ENCODE assay signal across 11 cellular contexts in genomic region chr9:124018731-124019697, GRCh38. TPM values are rescaled to one million over a fixed set of nuclear protein-coding genes. Genes with fewer than 3 reads are reported as not detected.
DNase-seq lines count a peak whose midpoint lies in the region; ATAC-seq and TF ChIP-seq lines count a peak whose summit lies in the region.
"Had no signal": no experiment of that assay in that cellular context is flagged by ENCODE, and none has a peak within 500 bp of the region (broad histone marks: within the 10 kb centered on the region; RNA-seq: fewer than 3 reads in every experiment).

No MANE protein-coding gene starts in this region.

- H3K36me3 Mint-ChIP-seq in H9 (ENCODE audit: insufficient read depth in 1 of 3, low read depth in 3 of 3), result peaks cover 0 to 2% (median 0%) of the 10 kb centered on the region in 3 experiments; a peak in 4 of 7 replicates
- no peaks in the 10 kb centered on the region for H3K36me3 Mint-ChIP-seq in natural killer cell

- H2BK15ac ChIP-seq in H9 (ENCODE audit: low read depth, low read length), result no peak overlapping the region

- no peak overlapping the region for H4K5ac ChIP-seq in H9 (ENCODE audit: insufficient read length, low read depth, low read length)

- peak overlapping the region; percentile 47 to 84 for H3K4me3 Mint-ChIP-seq in H9
- peak overlapping the region; percentile 74 for H3K4me3 Mint-ChIP-seq in natural killer cell

- H3K4ac ChIP-seq in H9 (ENCODE audit: low read depth, low read length), result no peak overlapping the region

- no peak for TF ChIP-seq CTCF in H9 (conservative IDR thresholded peaks at IDR 0.05)
- TF ChIP-seq CTCF in breast epithelium (IDR thresholded peaks at IDR 0.05), result no peak
- TF ChIP-seq CTCF in natural killer cell (IDR thresholded peaks at IDR 0.05), result no peak

- ATAC-seq in natural killer cell, result no peak
- no peak for ATAC-seq in HG02763 (IDR thresholded peaks at IDR 0.05; ENCODE audit: unreplicated experiment)

- no peak overlapping the region for H2BK5ac ChIP-seq in H9 (ENCODE audit: insufficient read length, low read length)

- H4K91ac ChIP-seq in H9 (ENCODE audit: insufficient read length, low read depth, low read length), result no peak overlapping the region

- H3K9ac ChIP-seq in BLaER1 (no peak overlapping the region), H9 (ENCODE audit: extremely low read depth, insufficient read length, low read length) (no peak overlapping the region)

- H3K18ac ChIP-seq in H9 (ENCODE audit: insufficient read length, low read depth, low read length), result no peak overlapping the region

- H3K56ac ChIP-seq in H9 (ENCODE audit: insufficient read length, low read depth, low read length), result no peak overlapping the region

- no peak overlapping the region for H2BK20ac ChIP-seq in H9 (ENCODE audit: low read depth, low read length, poor library complexity, severe bottlenecking)

- no peak overlapping the region for H3K27ac ChIP-seq in BLaER1
- no peak overlapping the region for H3K27ac ChIP-seq in H9 (ENCODE audit: insufficient read length, low read depth, low read length)
- H3K27ac ChIP-seq in breast epithelium, result no peak overlapping the region

- H3K9me3 ChIP-seq in BLaER1 (no peaks in the 10 kb centered on the region), H9 (ENCODE audit: control insufficient read depth, low read depth, low read length) (no peaks in the 10 kb centered on the region), breast epithelium (no peaks in the 10 kb centered on the region)

- H2AK5ac ChIP-seq in H9 (ENCODE audit: insufficient read length, low read length), result no peak overlapping the region

- H3K36me3 ChIP-seq in BLaER1, result no peaks in the 10 kb centered on the region
- no peaks in the 10 kb centered on the region for H3K36me3 ChIP-seq in breast epithelium

- intact Hi-C loops in breast epithelium (cut with DNase I; ENCODE audit: low total_unique reads), result no loop called here
- intact Hi-C loops in natural killer cell (cut with micrococcal nuclease), result no loop called here

- no peak overlapping the region for H2BK12ac ChIP-seq in H9 (ENCODE audit: insufficient read length, low read depth, low read length)

- H3K4me1 Mint-ChIP-seq in H9 (peaks cover 33 to 62% of the 10 kb centered on the region in 2 experiments), natural killer cell (peaks cover 31 to 32% of the 10 kb centered on the region in 2 donors)

- no peak for TF ChIP-seq POLR2A in breast epithelium (IDR thresholded peaks at IDR 0.05)

- H3K4me2 ChIP-seq in BLaER1 (peak overlapping the region; percentile 29; the same call in 1 of the 2 replicates), H9 (ENCODE audit: insufficient read depth, insufficient read length, low read length) (peak overlapping the region; percentile 68)

- no peak overlapping the region for H4K8ac ChIP-seq in H9 (replicated peaks; ENCODE audit: insufficient read length, low read depth, low read length)

- no peak overlapping the region for H3K14ac ChIP-seq in H9 (ENCODE audit: insufficient read depth, low read length)

- DNase-seq in H9, result peak; percentile 53
- no peak for DNase-seq in breast epithelium (ENCODE audit: low spot score in 2 of 2)
- no peak for DNase-seq in natural killer cell
- no peak for DNase-seq in pons (ENCODE audit: low spot score)
- DNase-seq in mucosa of gallbladder (ENCODE audit: low spot score), result no peak
- no peak for DNase-seq in NCI-H1417 (lab: John Stamatoyannopoulos, UW)
- DNase-seq: NCI-H82, small intestine had no signal

- H3K23me2 ChIP-seq in H9 (ENCODE audit: insufficient read length, low read depth, low read length, poor library complexity, severe bottlenecking), result peaks cover 9% of the 10 kb centered on the region

- H2BK120ac ChIP-seq in H9 (ENCODE audit: low read depth, low read length, poor library complexity, severe bottlenecking), result no peak overlapping the region

- no peaks in the 10 kb centered on the region for H3K79me1 ChIP-seq in H9 (ENCODE audit: insufficient read depth, low read depth, low read length, poor library complexity, severe bottlenecking)

- H2AFZ ChIP-seq in H9 (ENCODE audit: low read length), result no peak overlapping the region

- H3K9me3 Mint-ChIP-seq in H9 (peaks cover 0 to 2% of the 10 kb centered on the region in 2 experiments; a peak in 2 of 5 replicates), natural killer cell (no peaks in the 10 kb centered on the region)
- H3K9me3 Mint-ChIP-seq: activated T-helper 2 cell treated with anti-CD3 and anti-CD28 coated beads, Interferon-gamma antibody, Interleukin-2, Interleukin-4, amounts not matched to agents 10 μg/mL and 5 μg/mL and 100 μg/mL, durations not matched to agents 14 hours and 24 hours and 36 hours had no signal

- peaks cover 100% of the 10 kb centered on the region for H3K27me3 ChIP-seq in BLaER1
- peaks cover 69% of the 10 kb centered on the region for H3K27me3 ChIP-seq in H9 (ENCODE audit: insufficient read depth, low read length)
- H3K27me3 ChIP-seq in breast epithelium, result peaks cover 24 to 100% of the 10 kb centered on the region in 2 donors

- H4K20me1 ChIP-seq in BLaER1 (peaks cover 97% of the 10 kb centered on the region), H9 (ENCODE audit: control insufficient read depth, insufficient read depth, insufficient read length) (no peaks in the 10 kb centered on the region)

- whole genome bisulfite sequencing in H9 (ENCODE audit: extremely low coverage, insufficient read length, low lambda C conversion rate), result no CpG with 5 or more reads among the region's 21 CpGs

- no peak overlapping the region for H3K23ac ChIP-seq in H9 (ENCODE audit: insufficient read length, low read depth, low read length)

- H3K4me1 ChIP-seq in BLaER1, result peaks cover 13% of the 10 kb centered on the region; the same call in 1 of the 2 replicates
- no peaks in the 10 kb centered on the region for H3K4me1 ChIP-seq in H9 (ENCODE audit: insufficient read depth, low read length)
- H3K4me1 ChIP-seq in breast epithelium, result peaks cover 0 to 9% of the 10 kb centered on the region in 2 donors

- H3T11ph ChIP-seq in H9 (ENCODE audit: low read length), result no peak overlapping the region

- H3K27ac Mint-ChIP-seq in H9, result no peak overlapping the region; a peak in 2 of 7 replicates
- peak overlapping the region in 1 of 2 donors; percentile 4 for H3K27ac Mint-ChIP-seq in natural killer cell
- H3K27ac Mint-ChIP-seq: activated T-helper 2 cell treated with anti-CD3 and anti-CD28 coated beads, Interferon-gamma antibody, Interleukin-2, Interleukin-4, amounts not matched to agents 10 μg/mL and 5 μg/mL and 100 μg/mL, durations not matched to agents 14 hours and 24 hours and 36 hours had no signal

- H3K79me2 ChIP-seq in H9 (ENCODE audit: insufficient read depth, low read length), result no peaks in the 10 kb centered on the region

- H3K4me3 ChIP-seq in BLaER1 (no peak overlapping the region), breast epithelium (peak overlapping the region in 2 of 3 donors; percentile 25 to 50)

- H3K27me3 Mint-ChIP-seq in H9 (ENCODE audit: low read depth), result peaks cover 99% of the 10 kb centered on the region
- peaks cover 70 to 74% of the 10 kb centered on the region in 2 donors for H3K27me3 Mint-ChIP-seq in natural killer cell (ENCODE audit: low read depth in 2 of 2)

RNA-seq across cellular contexts. Expression of gene LHX2, which starts 7.4 kb away (rescaled TPM):
- total RNA-seq in H9 (2021) (not detected in 2 replicates), breast epithelium (not detected), natural killer cell (not detected), mucosa of gallbladder (0.17 TPM)
- total RNA-seq: activated T-helper 2 cell treated with anti-CD3 and anti-CD28 coated beads, Interferon-gamma antibody, Interleukin-2, Interleukin-4, amounts not matched to agents 10 μg/mL and 5 μg/mL and 100 μg/mL, durations not matched to agents 14 hours and 24 hours and 36 hours had no signal
